13 cellular contexts compared by ENCODE assay signal in the genomic region with DNA sequence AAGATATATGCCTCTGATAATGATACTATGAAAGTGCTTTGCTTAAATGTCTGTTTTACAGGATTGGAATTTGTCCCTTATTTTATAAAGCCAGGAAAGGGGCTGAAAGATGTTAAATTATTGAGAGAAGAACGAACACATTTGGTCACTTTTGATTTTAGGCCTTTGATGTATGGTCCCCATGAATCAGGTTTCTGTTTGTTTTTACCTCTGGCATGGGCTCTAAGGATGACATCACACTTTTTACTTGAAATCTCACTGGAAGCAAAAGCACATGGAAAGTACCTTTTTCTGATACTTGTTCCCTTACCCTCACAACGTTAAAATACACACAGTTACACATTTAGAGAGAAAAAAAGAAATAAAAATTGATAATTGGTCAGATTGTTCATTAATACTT. TPM values are rescaled to one million over a fixed set of nuclear protein-coding genes. Genes with fewer than 3 reads are reported as not detected.
A peak's percentile ranks its signal among the peaks of the same experiment; 100 is the strongest.
DNase-seq lines count a peak whose midpoint lies in the region; ATAC-seq, FAIRE-seq and TF ChIP-seq lines count a peak whose summit lies in the region.
"Had no signal": no experiment of that assay in that cellular context is flagged by ENCODE, and none has a peak within 500 bp of the region (broad histone marks: within the 10 kb centered on the region; RNA-seq: fewer than 3 reads in every experiment).

No MANE protein-coding gene starts in this region.

- H3K27me3 ChIP-seq in GM23248 (replicated peaks; ENCODE audit: insufficient read depth), result no peaks in the 10 kb centered on the region
- H3K27me3 ChIP-seq: tibial artery had no signal

- no peaks in the 10 kb centered on the region for H3K9me3 Mint-ChIP-seq in endothelial cell (ENCODE audit: unreplicated experiment)

- peak overlapping the region; percentile 72 for H3K27ac Mint-ChIP-seq in endothelial cell (ENCODE audit: unreplicated experiment)

- H3F3A ChIP-seq in GM23248 (ENCODE audit: insufficient read depth), result 0 out of 2 replicates have a peak, but pooled peaks cover 4% of the 10 kb centered on the region

- H3K9me2 ChIP-seq in GM23248 (ENCODE audit: insufficient read depth), result no peaks in the 10 kb centered on the region

- peaks cover 61% of the 10 kb centered on the region for H3K4me1 Mint-ChIP-seq in endothelial cell (ENCODE audit: unreplicated experiment)

- H2AFZ ChIP-seq in GM23248, result no peak overlapping the region

- peaks cover 100% of the 10 kb centered on the region for H3K79me2 ChIP-seq in GM23248 (ENCODE audit: insufficient read depth)

- peaks cover 17% of the 10 kb centered on the region for H4K20me1 ChIP-seq in GM23248 (ENCODE audit: insufficient read depth)

- ATAC-seq in A549 (peak in 1 of 2 experiments; percentile 45; a peak in 2 of 6 replicates), GM21526 (IDR thresholded peaks at IDR 0.05; ENCODE audit: low FRiP score, unreplicated experiment) (no peak)

- POLR2A ChIA-PET in A549 (lab: Yijun Ruan, JAX), result no interaction called here

- H3K9me3 ChIP-seq in A549 (no peaks in the 10 kb centered on the region), GM23248 (ENCODE audit: low read depth) (no peaks in the 10 kb centered on the region)
- H3K9me3 ChIP-seq: tibial artery had no signal

- H3K27me3 Mint-ChIP-seq in endothelial cell (ENCODE audit: unreplicated experiment), result no peaks in the 10 kb centered on the region

- TF ChIP-seq CTCF in A549 (IDR thresholded peaks at IDR 0.05), result no peak
- no peak for TF ChIP-seq CTCF in GM12864 (IDR thresholded peaks at IDR 0.05; ENCODE audit: low read depth, low read length, missing control alignments)
- no peak for TF ChIP-seq CTCF in endothelial cell (IDR thresholded peaks at IDR 0.05; ENCODE audit: unreplicated experiment)

- FAIRE-seq in A549 (lab: Jason Lieb, UNC), result no peak
- FAIRE-seq in RCC 7860 (lab: Jason Lieb, UNC), result peak; percentile 52

- H3K4me1 ChIP-seq in A549, result peaks cover 50% of the 10 kb centered on the region
- H3K4me1 ChIP-seq in GM23248 (ENCODE audit: insufficient read depth), result peaks cover 21% of the 10 kb centered on the region

- H3K4me2 ChIP-seq in A549 (peak overlapping the region; percentile 52), GM23248 (ENCODE audit: unreplicated experiment) (no peak overlapping the region)

- TF ChIP-seq POLR2A in A549 (IDR thresholded peaks at IDR 0.05; ENCODE audit: low read length), result no peak

- H3K4me3 ChIP-seq in A549 (no peak overlapping the region), GM12864 (ENCODE audit: low read depth, low read length) (peak overlapping the region; percentile 37; the same call in 1 of the 2 replicates), GM23248 (no peak overlapping the region)
- H3K4me3 ChIP-seq: SK-N-MC, tibial artery had no signal

- DNase-seq in A549 (ENCODE audit: low read depth in 1 of 2, low spot score in 1 of 2) (peak in 1 of 2 experiments; percentile 19), GM12864 (ENCODE audit: low read depth) (no peak), RCC 7860 (ENCODE audit: low spot score) (peak; percentile 51), endothelial cell (ENCODE audit: low spot score) (no peak), GM23248 (no peak), mucosa of gallbladder (ENCODE audit: low spot score) (no peak)
- no peak for DNase-seq in activated effector memory CD4-positive, alpha-beta T cell treated with anti-CD3 and anti-CD28 coated beads, Interleukin-2, amount 50 U/mL, for 16 hours
- DNase-seq: activated gamma-delta T cell treated with Interleukin-2 at 50 U/mL for 16 hours; KG1; stimulated activated CD4-positive, alpha-beta T cell treated with anti-CD3 and anti-CD28 coated beads, Interleukin-15, amount 100 ng/mL, for 24 hours; tibial artery had no signal

- TF ChIP-seq EP300 in A549 (IDR thresholded peaks at IDR 0.05), result no peak

- in situ Hi-C loops in GM23248 (cut with MboI), result no loop called here

- no peaks in the 10 kb centered on the region for H3K36me3 Mint-ChIP-seq in endothelial cell (ENCODE audit: low read depth, unreplicated experiment)

- H3K27ac ChIP-seq in A549 (peak overlapping the region in 1 of 2 experiments; percentile 60; a peak in 3 of 6 replicates), GM23248 (no peak overlapping the region)
- H3K27ac ChIP-seq: SK-N-MC, tibial artery had no signal

- no peak overlapping the region for H3K4me3 Mint-ChIP-seq in endothelial cell (ENCODE audit: unreplicated experiment)

- H3K9ac ChIP-seq in GM23248, result no peak overlapping the region

- CTCF ChIA-PET in A549 (lab: Yijun Ruan, JAX), result interaction anchor here (4.9 kb wide), 1 partner anchor 14 kb away, joined by 25 read pairs; no protein-coding TSS in a partner anchor

- H3K36me3 ChIP-seq in GM23248 (ENCODE audit: low read depth), result no peaks in the 10 kb centered on the region; the same call in 1 of the 2 replicates

- WGBS in A549 (ENCODE audit: missing lambda C conversion rate), result 6% methylated on average over 2 of the region's 2 CpGs
- WGBS in GM23248 (ENCODE audit: low coverage in 1 of 2, low lambda C conversion rate in 2 of 2, missing lambda C conversion rate in 2 of 2), 2 experiments, result 69 to 78% methylated on average over 2 of the region's 2 CpGs

- no peak for TF ChIP-seq RAD21 in A549 (conservative IDR thresholded peaks at IDR 0.05 in 1 of 2, IDR thresholded peaks at IDR 0.05 in 1 of 2)

TF ChIP-seq in A549, 52 proteins besides CTCF, POLR2A, EP300 and RAD21:
- no peak for TF ChIP-seq REST (IDR thresholded peaks at IDR 0.05)
- no peak for TF ChIP-seq RFX5 (IDR thresholded peaks at IDR 0.05)
- no peak for TF ChIP-seq SREBF2 (IDR thresholded peaks at IDR 0.05)
- TF ChIP-seq ZSCAN20 (CRISPR knock-in tag; IDR thresholded peaks at IDR 0.05), result no peak
- TF ChIP-seq ATOH8 (CRISPR knock-in tag; IDR thresholded peaks at IDR 0.05; ENCODE audit: low read depth), result no peak
- no peak for TF ChIP-seq MAX (IDR thresholded peaks at IDR 0.05)
- TF ChIP-seq NPAS2 (CRISPR knock-in tag; IDR thresholded peaks at IDR 0.05; ENCODE audit: borderline replicate concordance), result no peak
- no peak for TF ChIP-seq RCOR1 (IDR thresholded peaks at IDR 0.05; ENCODE audit: low read depth, low read length)
- TF ChIP-seq BHLHE40 (IDR thresholded peaks at IDR 0.05; ENCODE audit: low read depth, low read length), result no peak
- no peak for TF ChIP-seq ZNF302 (CRISPR knock-in tag; IDR thresholded peaks at IDR 0.05)
- no peak for TF ChIP-seq ZFP36 (IDR thresholded peaks at IDR 0.05; ENCODE audit: borderline replicate concordance, partially characterized antibody)

RNA-seq across cellular contexts. Expression of gene OTULIN, which starts 6.9 kb away (rescaled TPM):
- polyA plus RNA-seq in A549 (2011; rRNA removed) (12.2 and 17.8 TPM in 2 replicates), A549 (2017; fragmentation: RNase III; extraction: RNeasy Plus Mini Kit Qiagen cat#74134 plus additional on column Dnase treatment) (12.3 to 14.1 TPM (median 13.5 TPM) in 3 replicates), GM23248 (2016; fragmentation: Nextera tagmentation; extraction: Ambion mirVana) (12.8 and 13.7 TPM in 2 replicates)
- polyA plus RNA-seq in A549 (2012; cell fraction: cytosol; rRNA removed), result 8.3 and 8.4 TPM in 2 replicates
- 5.9 and 7.5 TPM in 2 replicates for polyA plus RNA-seq in A549 (2012; cell fraction: nucleus; rRNA removed)
- polyA minus RNA-seq in A549 (2011; rRNA and poly(A)+ RNA removed), result 24.7 and 35.1 TPM in 2 replicates
- total RNA-seq in endothelial cell (ENCODE audit: unreplicated experiment) (39.7 TPM), mucosa of gallbladder (33.6 TPM)
- total RNA-seq in GM23248 (2014; rRNA removed; shearing (Covaris generic)), result 24.4 and 36.8 TPM in 2 replicates
